Comparison of ENCODE assay signal across 8 cellular contexts in the genomic region with DNA sequence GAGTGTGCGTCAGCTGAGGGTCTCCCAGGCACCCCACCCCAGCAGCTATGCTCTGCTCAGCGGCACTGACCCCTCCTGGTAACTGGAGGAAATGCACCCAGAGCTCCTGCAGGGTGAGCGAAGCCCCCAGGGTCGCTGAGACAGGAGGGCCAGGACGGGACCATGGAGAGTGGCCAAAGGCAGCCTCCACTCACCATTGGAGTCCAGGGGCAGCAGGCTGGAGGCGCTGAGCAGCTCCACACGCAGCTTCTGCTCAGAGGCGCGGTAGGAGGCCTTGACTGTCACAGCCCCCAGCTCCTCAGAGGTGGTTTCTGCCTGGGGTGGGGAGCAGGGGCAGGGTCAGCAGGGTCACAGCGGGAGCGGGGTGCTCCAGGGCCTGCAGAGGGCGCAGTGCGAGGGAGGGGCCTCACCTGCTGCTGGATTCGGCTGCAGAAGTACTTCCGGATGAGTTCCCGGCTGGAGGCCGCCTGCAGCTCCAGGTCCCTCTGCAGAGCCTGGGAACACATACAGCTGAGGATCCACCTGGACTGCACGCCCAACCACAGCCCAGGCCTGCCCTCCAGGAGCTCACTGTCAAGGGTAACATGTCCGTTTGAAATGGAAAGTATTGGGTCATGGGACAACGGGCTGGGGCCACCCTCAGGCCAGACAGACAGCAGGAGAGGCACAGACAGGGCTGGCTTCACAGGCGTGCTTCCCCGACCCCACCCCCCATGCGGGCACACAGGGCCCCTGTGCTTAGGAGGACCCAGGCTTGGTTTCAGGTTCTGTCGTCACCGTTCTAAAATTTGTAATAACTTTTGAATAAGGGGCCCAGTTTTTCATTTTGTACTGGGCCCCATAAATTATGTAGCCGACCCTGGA. TPM values are rescaled to one million over a fixed set of nuclear protein-coding genes. Genes with fewer than 3 reads are reported as not detected.
A peak's percentile ranks its signal among the peaks of the same experiment; 100 is the strongest.
DNase-seq lines count a peak whose midpoint lies in the region; ATAC-seq and TF ChIP-seq lines count a peak whose summit lies in the region.

No MANE protein-coding gene starts in this region.

- peak; percentile 52 for DNase-seq in GM10248 (ENCODE audit: extremely low spot score)
- no peak for DNase-seq in RWPE1 (ENCODE audit: low spot score)
- DNase-seq in dorsolateral prefrontal cortex, result no peak
- peak; percentile 94 for DNase-seq in osteoblast (ENCODE audit: insufficient read length, low spot score, missing footprints)
- DNase-seq in occipital lobe (lab: John Stamatoyannopoulos, UW), result no peak
- DNase-seq in lower leg skin (ENCODE audit: low spot score in 2 of 2), result no peak
- DNase-seq in H4 (ENCODE audit: low spot score), result no peak

- H3K27ac ChIP-seq in RWPE1 (peak overlapping the region; percentile 67), dorsolateral prefrontal cortex (no peak overlapping the region), osteoblast (ENCODE audit: low read depth, low read length) (no peak overlapping the region)

- intact Hi-C loops in dorsolateral prefrontal cortex (cut with DNase I), result no loop called here
- intact Hi-C loops in lower leg skin (cut with DNase I; ENCODE audit: low total_unique reads), result no loop called here

- ATAC-seq in HG02623 (IDR thresholded peaks at IDR 0.05; ENCODE audit: unreplicated experiment), result no peak

- no peaks in the 10 kb centered on the region for H4K20me1 ChIP-seq in osteoblast (ENCODE audit: insufficient read depth, low read length)

- peak; percentile 56 for TF ChIP-seq CTCF in GM10248 (IDR thresholded peaks at IDR 0.05; ENCODE audit: control extremely low read depth, extremely low read depth, low read depth, missing control alignments)
- TF ChIP-seq CTCF in RWPE1 (conservative IDR thresholded peaks at IDR 0.05; ENCODE audit: low read depth), result peak; percentile 65
- TF ChIP-seq CTCF in dorsolateral prefrontal cortex (IDR thresholded peaks at IDR 0.05 in 54 of 56, conservative IDR thresholded peaks at IDR 0.05 in 2 of 56; ENCODE audit: low read depth in 1 of 56, partially characterized antibody in 56 of 56), result peak in 38 of 56 donors; percentile 16 to 53 (median 33)
- peak; percentile 56 for TF ChIP-seq CTCF in osteoblast (IDR thresholded peaks at IDR 0.05; ENCODE audit: extremely low read depth, low read depth, low read length)
- TF ChIP-seq CTCF in lower leg skin (IDR thresholded peaks at IDR 0.05), result no peak

- TF ChIP-seq POLR2A in lower leg skin (IDR thresholded peaks at IDR 0.05), result no peak

- no peak overlapping the region for H3K4me2 ChIP-seq in osteoblast (ENCODE audit: insufficient read depth, low read length)

- CTCF ChIA-PET in GM10248 (lab: Yijun Ruan, JAX) (interaction anchor here (0.7 to 11.5 kb wide), 22 partner anchors 9 to 77 kb away, joined by 3 to 135 read pairs (median 6); partner anchors contain the start of genes GALK1, UNC13D, UNK and WBP2), RWPE1 (lab: Yijun Ruan, JAX) (interaction anchor here (0.5 to 1.7 kb wide), 12 partner anchors 9 to 334 kb away, joined by 3 to 7 read pairs (median 4); partner anchors contain the start of gene GALK1)

- peaks cover 16% of the 10 kb centered on the region for H3K4me1 ChIP-seq in osteoblast (ENCODE audit: insufficient read depth, low read length)

- no peaks in the 10 kb centered on the region for H3K9me3 ChIP-seq in osteoblast (ENCODE audit: low read depth, low read length)

- 66 to 76% methylated on average over 18 to 23 of the region's 26 CpGs for WGBS in lower leg skin, 2 donors

- no peaks in the 10 kb centered on the region for H3K36me3 ChIP-seq in osteoblast (ENCODE audit: insufficient read depth, low read length)

- H2AFZ ChIP-seq in osteoblast (ENCODE audit: low read length), result no peak overlapping the region

- H3K4me3 ChIP-seq in dorsolateral prefrontal cortex (no peak overlapping the region), osteoblast (ENCODE audit: insufficient read depth, low read length) (no peak overlapping the region), lower leg skin (ENCODE audit: low read depth, poor library complexity, severe bottlenecking) (no peak overlapping the region)

- H3K79me2 ChIP-seq in osteoblast (ENCODE audit: insufficient read depth, low read length), result no peaks in the 10 kb centered on the region

- POLR2A ChIA-PET in GM10248 (lab: Yijun Ruan, JAX) (interaction anchor here (0.6 to 3.0 kb wide), 5 partner anchors 17 to 58 kb away, joined by 3 to 13 read pairs (median 3); partner anchors contain the start of gene UNK), RWPE1 (lab: Yijun Ruan, JAX; ENCODE audit: low non-redundant PET) (no interaction called here)

- H3K27me3 ChIP-seq in dorsolateral prefrontal cortex (no peaks in the 10 kb centered on the region), osteoblast (ENCODE audit: insufficient read depth, low read length) (no peaks in the 10 kb centered on the region)

RNA-seq across cellular contexts. Expression of gene UNC13D, which starts 13.8 kb away (rescaled TPM):
- total RNA-seq in dorsolateral prefrontal cortex (10 to 100 TPM in 85 of 120 experiments, 1 to 10 TPM in 35; 3.9 to 40.2 (median 13.0) TPM), osteoblast (1.1 and 2.1 TPM in 2 replicates), occipital lobe (1.1 TPM), lower leg skin (1 to 10 TPM; 5.0 to 9.1 (median 7.6) TPM)
- total RNA-seq in H4 (2014; rRNA removed; shearing (Covaris generic)), result 1.9 and 2.9 TPM in 2 replicates

RNA-seq across cellular contexts. Expression of gene WBP2, which starts 24.7 kb away (rescaled TPM):
- total RNA-seq in dorsolateral prefrontal cortex (100 to 1,000 TPM; 311 to 523 (median 421) TPM), osteoblast (31.1 and 38.3 TPM in 2 replicates), occipital lobe (25.9 TPM), lower leg skin (100 to 1,000 TPM in 2 of 4 donors, 10 to 100 TPM in 2; 74.2 to 149 (median 93.8) TPM)
- total RNA-seq in H4 (2014; rRNA removed; shearing (Covaris generic)), result 14.8 and 26.3 TPM in 2 replicates

RNA-seq across cellular contexts. Expression of gene UNK, which starts 45.8 kb away (rescaled TPM):
- 10 to 100 TPM; 20.6 to 51.6 (median 29.4) TPM for total RNA-seq in dorsolateral prefrontal cortex
- 18.5 and 23.6 TPM in 2 replicates for total RNA-seq in osteoblast
- 29.2 TPM for total RNA-seq in occipital lobe
- 10 to 100 TPM; 26.5 to 42.5 (median 31.9) TPM for total RNA-seq in lower leg skin
- total RNA-seq in H4 (2014; rRNA removed; shearing (Covaris generic)), result 24.0 and 29.6 TPM in 2 replicates

RNA-seq across cellular contexts. Expression of gene TRIM47, which starts 48.0 kb away (rescaled TPM):
- 100 to 1,000 TPM in 3 of 120 experiments, 10 to 100 TPM in 117; 19.7 to 109 (median 43.9) TPM for total RNA-seq in dorsolateral prefrontal cortex
- 21.7 and 22.4 TPM in 2 replicates for total RNA-seq in osteoblast
- total RNA-seq in occipital lobe, result 12.3 TPM
- 10 to 100 TPM; 33.2 to 62.5 (median 41.5) TPM for total RNA-seq in lower leg skin
- total RNA-seq in H4 (2014; rRNA removed; shearing (Covaris generic)), result 12.9 and 13.5 TPM in 2 replicates

Comparison
In these comparisons a context has a peak if more than half of its experiments do, and no peak if none do; other contexts are left out.
1. DNase-seq: peak in GM10248 (single experiment) and osteoblast (single experiment); none in RWPE1 (single experiment), dorsolateral prefrontal cortex (0 of 10), occipital lobe (single experiment), lower leg skin (0 of 2) and H4 (single experiment).
2. CTCF ChIP-seq: peak in GM10248 (single experiment), RWPE1 (single experiment), dorsolateral prefrontal cortex (38 of 56) and osteoblast (single experiment); none in lower leg skin (0 of 3).